Comparison of ENCODE assay signal across 8 cellular contexts in genomic region chr1:43973981-43974442, GRCh38. TPM values are rescaled to one million over a fixed set of nuclear protein-coding genes. Genes with fewer than 3 reads are reported as not detected.
A peak's percentile ranks its signal among the peaks of the same experiment; 100 is the strongest.
DNase-seq lines count a peak whose midpoint lies in the region; ATAC-seq and TF ChIP-seq lines count a peak whose summit lies in the region.

No MANE protein-coding gene starts in this region.

- peaks cover 56% of the 10 kb centered on the region for H3K4me1 ChIP-seq in Karpas-422 (ENCODE audit: low read length)
- H3K4me1 ChIP-seq in mammary epithelial cell (ENCODE audit: insufficient read depth, low read length) = peaks cover 39% of the 10 kb centered on the region
- peaks cover 66% of the 10 kb centered on the region for H3K4me1 ChIP-seq in mononuclear cell (ENCODE audit: insufficient read depth, low read length)

- intact Hi-C loops in Calu3 (cut with micrococcal nuclease; ENCODE audit: unreplicated experiment) (no loop called here), mammary epithelial cell (cut with micrococcal nuclease) (no loop called here)

- H3K4me3 ChIP-seq in Karpas-422 (ENCODE audit: low read length) (peak overlapping the region; percentile 92), mammary epithelial cell (replicated peaks in 1 of 3; ENCODE audit: insufficient read depth in 1 of 3, low read depth in 2 of 3, low read length in 3 of 3) (peak overlapping the region; percentile 86 to 94 (median 89)), mononuclear cell (ENCODE audit: low read length) (peak overlapping the region; percentile 71)

- in situ Hi-C loops in mammary epithelial cell (cut with MboI; ENCODE audit: low sequenced_read_pairs in 2 of 2) = no loop called here

- H3K9ac ChIP-seq in Karpas-422 (ENCODE audit: low read length) = peak overlapping the region; percentile 100
- H3K9ac ChIP-seq in mammary epithelial cell (ENCODE audit: insufficient read depth, low read length) = peak overlapping the region; percentile 41

- CTCF ChIA-PET in Calu3 (lab: Charles Lee) = interaction anchor here (0.6 kb wide), 1 partner anchor 256 kb away, joined by 6 read pairs; no protein-coding TSS in a partner anchor
- CTCF ChIA-PET in mammary epithelial cell (lab: Charles Lee; ENCODE audit: low non-redundant PET) = no interaction called here

- peaks cover 79% of the 10 kb centered on the region for H3K36me3 Mint-ChIP-seq in Calu3 (ENCODE audit: insufficient read depth, unreplicated experiment)

- H4K20me1 ChIP-seq in Karpas-422 (ENCODE audit: insufficient read depth, low read depth, low read length) = peaks cover 21% of the 10 kb centered on the region
- no peaks in the 10 kb centered on the region for H4K20me1 ChIP-seq in mammary epithelial cell (ENCODE audit: insufficient read depth, low read length)

- H3K27me3 ChIP-seq in Karpas-422 (ENCODE audit: low read length) (no peaks in the 10 kb centered on the region), mammary epithelial cell (ENCODE audit: insufficient read depth, low read length) (no peaks in the 10 kb centered on the region), mononuclear cell (ENCODE audit: insufficient read depth, low read length) (no peaks in the 10 kb centered on the region)

- TF ChIP-seq POLR2A in erythroblast (IDR thresholded peaks at IDR 0.05; ENCODE audit: low read length) = no peak

- no peaks in the 10 kb centered on the region for H3K27me3 Mint-ChIP-seq in Calu3 (ENCODE audit: unreplicated experiment)

- DNase-seq in Calu3 (no peak), Karpas-422 (no peak), mammary epithelial cell (no peak), erythroblast (lab: John Stamatoyannopoulos, UW) (no peak)
- no peak for DNase-seq in effector CD8-positive, alpha-beta T cell (lab: John Stamatoyannopoulos, UW)

- H3K27ac Mint-ChIP-seq in Calu3 (ENCODE audit: unreplicated experiment) = peak overlapping the region; percentile 94

- H3K9me2 ChIP-seq in Karpas-422 (replicated peaks; ENCODE audit: insufficient read depth, low read length) = no peaks in the 10 kb centered on the region

- no peak for TF ChIP-seq CTCF in Calu3 (IDR thresholded peaks at IDR 0.05; ENCODE audit: unreplicated experiment)
- no peak for TF ChIP-seq CTCF in mammary epithelial cell (conservative IDR thresholded peaks at IDR 0.05 in 1 of 2, IDR thresholded peaks at IDR 0.05 in 1 of 2; ENCODE audit: extremely low read depth in 1 of 2, insufficient read depth in 1 of 2, low read depth in 1 of 2, low read length in 2 of 2)

- H3K36me3 ChIP-seq in Karpas-422 (ENCODE audit: insufficient read depth, low read length) (peaks cover 28% of the 10 kb centered on the region; the same call in 1 of the 2 replicates), mammary epithelial cell (ENCODE audit: insufficient read depth, low read length) (peaks cover 15% of the 10 kb centered on the region)

- H3K9me3 Mint-ChIP-seq in Calu3 (ENCODE audit: low read depth, unreplicated experiment) = no peaks in the 10 kb centered on the region

- peak overlapping the region; percentile 91 for H3K4me3 Mint-ChIP-seq in Calu3 (ENCODE audit: low read depth, unreplicated experiment)

- ATAC-seq in GM18511 (IDR thresholded peaks at IDR 0.05; ENCODE audit: unreplicated experiment) = no peak
- no peak for ATAC-seq in GM19467 (IDR thresholded peaks at IDR 0.05; ENCODE audit: unreplicated experiment)

- peaks cover 53% of the 10 kb centered on the region for H3K4me1 Mint-ChIP-seq in Calu3 (ENCODE audit: low read depth, unreplicated experiment)

- 42% methylated on average over 9 of the region's 9 CpGs for WGBS in mammary epithelial cell (ENCODE audit: low coverage, missing lambda C conversion rate)

- peak overlapping the region; percentile 85 for H3K4me2 ChIP-seq in Karpas-422 (ENCODE audit: low read depth, low read length, poor library complexity, severe bottlenecking)
- H3K4me2 ChIP-seq in mammary epithelial cell (ENCODE audit: insufficient read depth, low read depth, low read length) = peak overlapping the region; percentile 100

- no TSS peak for BruUV-seq in Calu3 (replicated peaks; lab: Mats Ljungman, UMichigan)
- BruUV-seq in mammary epithelial cell (replicated peaks; lab: Mats Ljungman, UMichigan) = no TSS peak

- peak overlapping the region; percentile 40; the same call in 1 of the 2 replicates for H2AFZ ChIP-seq in Karpas-422 (ENCODE audit: low read length)
- H2AFZ ChIP-seq in mammary epithelial cell (ENCODE audit: low read depth, low read length) = peak overlapping the region; percentile 86

- dilution Hi-C loops in mammary epithelial cell (cut with HindIII; ENCODE audit: low sequenced_read_pairs) = loop anchor here (10.0 kb wide), 4 partner anchors 71 to 689 kb away; partner anchors contain the start of gene C1orf210

- H3K79me2 ChIP-seq in Karpas-422 (ENCODE audit: low read length) (peaks cover 59% of the 10 kb centered on the region), mammary epithelial cell (ENCODE audit: insufficient read depth, low read length) (peaks cover 63% of the 10 kb centered on the region)

- no peaks in the 10 kb centered on the region for H3K9me3 ChIP-seq in Karpas-422 (ENCODE audit: low read length)
- H3K9me3 ChIP-seq in mammary epithelial cell (replicated peaks; ENCODE audit: insufficient read depth, low read length) = no peaks in the 10 kb centered on the region
- no peaks in the 10 kb centered on the region for H3K9me3 ChIP-seq in mononuclear cell (ENCODE audit: low read depth, low read length)

- peak overlapping the region; percentile 61 for H3K27ac ChIP-seq in Karpas-422 (ENCODE audit: low read length)
- no peak overlapping the region for H3K27ac ChIP-seq in mammary epithelial cell (ENCODE audit: insufficient read depth, low read depth, low read length)

RNA-seq across cellular contexts. Expression of gene ATP6V0B, which starts 0.7 kb away (rescaled TPM):
- total RNA-seq in Calu3 (2022) (141 and 155 TPM in 2 replicates), mammary epithelial cell (100 to 1,000 TPM in 1 of 2 donors, 10 to 100 TPM in 1; 84.4 to 127 TPM), mononuclear cell (73.1 TPM)
- total RNA-seq in Karpas-422 (2014; rRNA removed; shearing (Covaris generic); ENCODE audit: low replicate concordance) = 386 and 447 TPM in 2 replicates
- 199 TPM for polyA plus RNA-seq in mammary epithelial cell
- polyA minus RNA-seq in mammary epithelial cell = 104 TPM

RNA-seq across cellular contexts. Expression of gene DPH2, which starts 4.2 kb away (rescaled TPM):
- total RNA-seq in Calu3 (2022) = 41.2 and 43.3 TPM in 2 replicates
- total RNA-seq in Karpas-422 (2014; rRNA removed; shearing (Covaris generic); ENCODE audit: low replicate concordance) = 42.2 and 44.4 TPM in 2 replicates
- 10 to 100 TPM; 28.4 to 31.7 TPM for total RNA-seq in mammary epithelial cell
- 34.8 TPM for polyA plus RNA-seq in mammary epithelial cell
- polyA minus RNA-seq in mammary epithelial cell = 34.2 TPM
- 6.7 TPM for total RNA-seq in mononuclear cell

RNA-seq across cellular contexts. Expression of gene B4GALT2, which starts 5.0 kb away (rescaled TPM):
- 47.1 and 50.9 TPM in 2 replicates for total RNA-seq in Calu3 (2022)
- 42.9 and 68.7 TPM in 2 replicates for total RNA-seq in Karpas-422 (2014; rRNA removed; shearing (Covaris generic); ENCODE audit: low replicate concordance)
- 100 to 1,000 TPM in 1 of 2 donors, 10 to 100 TPM in 1; 88.2 to 103 TPM for total RNA-seq in mammary epithelial cell
- polyA plus RNA-seq in mammary epithelial cell = 71.7 TPM
- polyA minus RNA-seq in mammary epithelial cell = 102 TPM
- total RNA-seq in mononuclear cell = 0.63 TPM

RNA-seq across cellular contexts. Expression of gene CCDC24, which starts 17.4 kb away (rescaled TPM):
- 19.7 and 20.2 TPM in 2 replicates for total RNA-seq in Calu3 (2022)
- 28.1 and 34.7 TPM in 2 replicates for total RNA-seq in Karpas-422 (2014; rRNA removed; shearing (Covaris generic); ENCODE audit: low replicate concordance)
- total RNA-seq in mammary epithelial cell = 10 to 100 TPM in 1 of 2 donors, 1 to 10 TPM in 1; 5.8 to 10.5 TPM
- 5.4 TPM for polyA plus RNA-seq in mammary epithelial cell
- 1.3 TPM for polyA minus RNA-seq in mammary epithelial cell
- total RNA-seq in mononuclear cell = 0.42 TPM

RNA-seq across cellular contexts. Expression of gene IPO13, which starts 27.3 kb away (rescaled TPM):
- 24.2 and 28.5 TPM in 2 replicates for total RNA-seq in Calu3 (2022)
- 19.8 and 23.3 TPM in 2 replicates for total RNA-seq in Karpas-422 (2014; rRNA removed; shearing (Covaris generic); ENCODE audit: low replicate concordance)
- 10 to 100 TPM; 35.5 to 53.0 TPM for total RNA-seq in mammary epithelial cell
- 38.6 TPM for polyA plus RNA-seq in mammary epithelial cell
- polyA minus RNA-seq in mammary epithelial cell = 64.5 TPM
- 2.3 TPM for total RNA-seq in mononuclear cell

Comparison
In these comparisons a context has a peak if more than half of its experiments do, and no peak if none do; other contexts are left out.
1. RNA of gene B4GALT2, which starts 5.0 kb away (total RNA-seq): 88.2 to 103 TPM in mammary epithelial cell, 47.1 to 50.9 TPM in Calu3 and 42.9 to 68.7 TPM in Karpas-422; 0.63 TPM in mononuclear cell (single experiment); every median in the first group is over 10 times any median in the second.
2. Peak in every context shown above with its lines, with median percentiles within 50 percentile points of each other: H3K4me3 ChIP-seq.